In genomic region chr10:59244871-59245270, GRCh38 we compare ENCODE assay signal across 28 cellular contexts.
"Had no signal": no experiment of that assay in that cellular context is flagged by ENCODE, and none has a peak within 500 bp of the region (broad histone marks: within the 10 kb centered on the region; RNA-seq: fewer than 3 reads in every experiment).

No MANE protein-coding gene starts in this region.

- H3K27ac ChIP-seq: breast epithelium, cardiac muscle cell, epithelial cell of prostate, esophagus squamous epithelium, gastroesophageal sphincter had no signal

- H3K27me3 ChIP-seq: breast epithelium, cardiac muscle cell, esophagus squamous epithelium, gastroesophageal sphincter had no signal

- H3K4me3 ChIP-seq: breast epithelium, cardiac muscle cell, esophagus squamous epithelium, gastroesophageal sphincter had no signal

- FAIRE-seq: colon, endometrium, endothelial cell of umbilical vein had no signal

- H3K36me3 ChIP-seq: breast epithelium, cardiac muscle cell had no signal

- H3K9me3 ChIP-seq: breast epithelium, esophagus squamous epithelium, gastroesophageal sphincter had no signal

- H3K4me1 ChIP-seq: breast epithelium, esophagus squamous epithelium had no signal

- ATAC-seq: activated T-cell treated with anti-CD3 and anti-CD28 coated beads, Interleukin-2, amount 50 U/mL, for 72 hours; gastroesophageal sphincter; WTC11 had no signal

- DNase-seq: activated CD4-positive, alpha-beta memory T cell treated with anti-CD3 and anti-CD28 coated beads, Interleukin-2, amount 10 ng/mL, durations not matched to agents 7 days and 5 days; activated CD4-positive, alpha-beta T cell treated with anti-CD3 and anti-CD28 coated beads for 1 hour; activated CD4-positive, alpha-beta T cell treated with anti-CD3 and anti-CD28 coated beads for 4 hours; activated CD4-positive, alpha-beta T cell treated with anti-CD3 and anti-CD28 coated beads, Interleukin-2, amount 10 ng/mL, durations not matched to agents 7 days and 5 days; activated CD4-positive, alpha-beta T cell treated with anti-CD3 and anti-CD28 coated beads, Interleukin-2, amount 50 U/mL, for 4 hours; activated CD8-positive, alpha-beta memory T cell treated with anti-CD3 and anti-CD28 coated beads, Interleukin-2, amount 50 U/mL, for 48 hours; activated gamma-delta T cell; activated naive CD4-positive, alpha-beta T cell treated with anti-CD3 and anti-CD28 coated beads, Interleukin-2, amount 50 U/mL, for 16 hours; activated naive CD4-positive, alpha-beta T cell treated with Interleukin-2 at 50 U/mL for 16 hours; activated T-cell treated with anti-CD3 and anti-CD28 coated beads for 4 hours; activated T-cell treated with anti-CD3 and anti-CD28 coated beads, Interleukin-2, amount 50 U/mL, for 24 hours; activated T-cell treated with anti-CD3 and anti-CD28 coated beads, Interleukin-2, amount 50 U/mL, for 72 hours; amniotic stem cell; aorta; cortex of kidney; dermis blood vessel endothelial cell; effector CD8-positive, alpha-beta T cell; esophagus squamous epithelium; foreskin melanocyte; T-helper 2 cell had no signal
